In genomic region chr1:235892734-235893413, GRCh38 we compare ENCODE assay signal across 1 cellular context.
TF ChIP-seq lines count a peak whose summit lies in the region.

No MANE protein-coding gene starts in this region.

TF ChIP-seq in GM12878, 131 proteins besides CTCF, POLR2A, EP300 and RAD21 (continued from another document):
- TF ChIP-seq E2F8 (IDR thresholded peaks at IDR 0.05; ENCODE audit: low read depth, partially characterized antibody) (no peak), NR2F1 (conservative IDR thresholded peaks at IDR 0.05) (no peak), CEBPB (IDR thresholded peaks at IDR 0.05; ENCODE audit: borderline replicate concordance in 1 of 2, low read depth in 2 of 2, low read length in 2 of 2) (no peak), MTA2 (IDR thresholded peaks at IDR 0.05; ENCODE audit: low read depth) (0 out of 2 replicates have a peak, but pooled peaks have one; percentile 14), IKZF2 (IDR thresholded peaks at IDR 0.05) (peak; percentile 49 to 62; a peak in 2 of 4 replicates), BRCA1 (IDR thresholded peaks at IDR 0.05; ENCODE audit: low read depth, low read length) (no peak), SUPT20H (IDR thresholded peaks at IDR 0.05; ENCODE audit: borderline replicate concordance, control insufficient read depth, low read depth, low read length) (no peak), SPI1 (IDR thresholded peaks at IDR 0.05; ENCODE audit: borderline replicate concordance, insufficient read depth, low read depth, low read length) (peak; percentile 85), PAX8 (IDR thresholded peaks at IDR 0.05) (no peak), DPF2 (IDR thresholded peaks at IDR 0.05) (no peak), IKZF1 (conservative IDR thresholded peaks at IDR 0.05) (0 out of 2 replicates have a peak, but pooled peaks have one; percentile 12), RBBP5 (conservative IDR thresholded peaks at IDR 0.05) (no peak), CHD1 (IDR thresholded peaks at IDR 0.05; ENCODE audit: low read depth, low read length) (no peak), GATAD2B (conservative IDR thresholded peaks at IDR 0.05; ENCODE audit: low read depth) (no peak), ZBTB11 (CRISPR knock-in tag; IDR thresholded peaks at IDR 0.05) (no peak), CEBPZ (IDR thresholded peaks at IDR 0.05; ENCODE audit: low read depth, low read length) (no peak), ZNF207 (IDR thresholded peaks at IDR 0.05; ENCODE audit: borderline replicate concordance) (no peak), ASH2L (IDR thresholded peaks at IDR 0.05; ENCODE audit: borderline replicate concordance, low read depth) (no peak), PBX3 (IDR thresholded peaks at IDR 0.05; ENCODE audit: insufficient replicate concordance, low read depth, low read length) (no peak), ZBED1 (IDR thresholded peaks at IDR 0.05; ENCODE audit: borderline replicate concordance) (no peak), ZNF622 (IDR thresholded peaks at IDR 0.05) (no peak), NFIC (IDR thresholded peaks at IDR 0.05; ENCODE audit: low read depth, low read length) (no peak), RUNX3 (IDR thresholded peaks at IDR 0.05; ENCODE audit: low read length) (peak; percentile 24; the same call in 1 of the 2 replicates)
